Comparison of ENCODE assay signal across 24 cellular contexts in the genomic region with DNA sequence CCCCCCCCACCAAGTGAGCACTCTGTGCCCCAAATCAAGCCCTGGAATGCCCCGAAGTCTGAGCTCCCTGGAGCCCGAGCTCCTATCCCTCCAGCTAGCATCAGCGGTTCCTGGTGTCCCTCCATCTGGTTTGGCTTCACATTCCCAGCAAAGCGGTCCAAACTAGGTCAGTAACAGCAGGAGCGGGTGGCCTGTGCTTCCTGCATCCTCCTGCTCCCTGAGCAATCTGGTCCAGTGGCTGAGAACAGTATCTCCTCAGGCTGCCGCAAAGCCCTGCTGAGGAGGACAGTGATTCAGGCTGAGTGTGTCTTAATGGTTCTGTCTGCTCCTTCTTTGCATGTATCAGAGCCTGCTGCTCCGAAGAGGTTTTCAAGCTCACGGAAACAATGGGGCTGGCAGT.
"Had no signal": no experiment of that assay in that cellular context is flagged by ENCODE, and none has a peak within 500 bp of the region (broad histone marks: within the 10 kb centered on the region; RNA-seq: fewer than 3 reads in every experiment).

No MANE protein-coding gene starts in this region.

- H3K27ac Mint-ChIP-seq: activated B cell treated with CpG ODN at 0.5 μM for 24 hours; activated CD8-positive, alpha-beta T cell treated with anti-CD3 and anti-CD28 coated beads for 36 hours; activated T-cell treated with anti-CD3 and anti-CD28 coated beads, Interleukin-2, amount 50 U/mL, for 72 hours; dendritic cell treated with granulocyte-macrophage colony-stimulating factor and Interleukin-4, amounts not matched to agents 40 ng/mL and 50 ng/mL, for 4 days; nephron; T-helper 17 cell had no signal

- H3K27me3 ChIP-seq: body of pancreas, esophagus muscularis mucosa, left lung, neutrophil, ovary, tibial nerve had no signal

- H3K4me1 Mint-ChIP-seq: nephron had no signal

- H3K4me3 ChIP-seq: body of pancreas, esophagus muscularis mucosa, left lung, lung, mucosa of descending colon, ovary, prostate gland, spleen, suprapubic skin, tibial nerve had no signal

- H3K27ac ChIP-seq: body of pancreas, esophagus muscularis mucosa, foreskin keratinocyte, left lung, neutrophil, ovary, prostate gland, spleen, suprapubic skin, tibial nerve had no signal

- DNase-seq: activated B cell treated with CpG ODN at 0.5 μM for 24 hours; activated CD4-positive, alpha-beta T cell treated with anti-CD3 and anti-CD28 coated beads, Interleukin-2, amount 50 U/mL, for 1 hour; activated CD8-positive, alpha-beta T cell treated with anti-CD3 and anti-CD28 coated beads for 36 hours; activated naive CD4-positive, alpha-beta T cell; activated T-cell treated with anti-CD3 and anti-CD28 coated beads, Interleukin-2, amount 50 U/mL, for 72 hours; body of pancreas; effector CD4-positive, alpha-beta T cell; foreskin keratinocyte; left lung; mucosa of descending colon; ovary; spleen; stimulated activated naive CD4-positive, alpha-beta T cell; SW 1271; T-helper 17 cell had no signal

- H3K9me3 Mint-ChIP-seq: activated B cell treated with CpG ODN at 0.5 μM for 24 hours; activated T-cell treated with anti-CD3 and anti-CD28 coated beads, Interleukin-2, amount 50 U/mL, for 72 hours; dendritic cell treated with granulocyte-macrophage colony-stimulating factor and Interleukin-4, amounts not matched to agents 40 ng/mL and 50 ng/mL, for 4 days had no signal

- H3K9me3 ChIP-seq: body of pancreas, esophagus muscularis mucosa, left lung, mucosa of descending colon, neutrophil, ovary, prostate gland, spleen, suprapubic skin, tibial nerve had no signal

- H3K4me1 ChIP-seq: body of pancreas, esophagus muscularis mucosa, foreskin keratinocyte, left lung, prostate gland, suprapubic skin, tibial nerve had no signal

- H3K36me3 ChIP-seq: esophagus muscularis mucosa, left lung, neutrophil, ovary, prostate gland, spleen, suprapubic skin, tibial nerve had no signal

- H3K4me3 Mint-ChIP-seq: activated B cell treated with CpG ODN at 0.5 μM for 24 hours; activated CD8-positive, alpha-beta T cell treated with anti-CD3 and anti-CD28 coated beads for 36 hours; activated T-cell treated with anti-CD3 and anti-CD28 coated beads, Interleukin-2, amount 50 U/mL, for 72 hours; dendritic cell treated with granulocyte-macrophage colony-stimulating factor and Interleukin-4, amounts not matched to agents 40 ng/mL and 50 ng/mL, for 4 days; nephron; T-helper 17 cell had no signal

- H3K36me3 Mint-ChIP-seq: activated naive CD4-positive, alpha-beta T cell treated with anti-CD3 and anti-CD28 coated beads, Interleukin-2, amount 50 U/mL, for 72 hours had no signal

- H3K27me3 Mint-ChIP-seq: activated B cell treated with CpG ODN at 0.5 μM for 24 hours; activated CD8-positive, alpha-beta T cell treated with anti-CD3 and anti-CD28 coated beads for 36 hours had no signal

- ATAC-seq: activated CD8-positive, alpha-beta T cell treated with anti-CD3 and anti-CD28 coated beads for 36 hours; activated naive CD4-positive, alpha-beta T cell treated with anti-CD3 and anti-CD28 coated beads, Interleukin-2, amount 50 U/mL, for 72 hours; activated T-cell treated with anti-CD3 and anti-CD28 coated beads, Interleukin-2, amount 50 U/mL, for 72 hours; body of pancreas; foreskin keratinocyte; left lung; mucosa of descending colon; T-helper 17 cell had no signal
